In genomic region chr1:203621559-203622130, GRCh38 we compare ENCODE assay signal across 17 cellular contexts.
"Had no signal": no experiment of that assay in that cellular context is flagged by ENCODE, and none has a peak within 500 bp of the region (broad histone marks: within the 10 kb centered on the region; RNA-seq: fewer than 3 reads in every experiment).

No MANE protein-coding gene starts in this region.

- ATAC-seq: heart right ventricle; left lobe of liver; naive thymus-derived CD4-positive, alpha-beta T cell; stimulated activated naive B cell treated with anti-CD40 and anti-IgM and Interleukin-4, amounts not matched to agents 10 μg/mL and 1 μg/mL and 100 μg/mL, for 72 hours had no signal

- H3K27ac ChIP-seq: adrenal gland, colonic mucosa, heart right ventricle, skin epidermis, suprapubic skin, upper lobe of left lung had no signal

- H3K27me3 ChIP-seq: adrenal gland, colonic mucosa, heart right ventricle, suprapubic skin, upper lobe of left lung had no signal

- H3K9me3 Mint-ChIP-seq: stimulated activated naive B cell treated with anti-CD40 and anti-IgM and Interleukin-4, amounts not matched to agents 10 μg/mL and 1 μg/mL and 100 μg/mL, for 72 hours had no signal

- H3K9me3 ChIP-seq: adrenal gland, colonic mucosa, heart right ventricle, suprapubic skin, upper lobe of left lung had no signal

- H3K4me3 Mint-ChIP-seq: stimulated activated naive B cell treated with anti-CD40 and anti-IgM and Interleukin-4, amounts not matched to agents 10 μg/mL and 1 μg/mL and 100 μg/mL, for 72 hours had no signal

- H3K36me3 Mint-ChIP-seq: stimulated activated naive B cell treated with anti-CD40 and anti-IgM and Interleukin-4, amounts not matched to agents 10 μg/mL and 1 μg/mL and 100 μg/mL, for 72 hours had no signal

- H3K36me3 ChIP-seq: adrenal gland, colonic mucosa, heart right ventricle, suprapubic skin, upper lobe of left lung had no signal

- H3K4me3 ChIP-seq: adrenal gland, colonic mucosa, heart right ventricle, skin epidermis, suprapubic skin, upper lobe of left lung had no signal

- DNase-seq: activated CD4-positive, alpha-beta T cell treated with anti-CD3 and anti-CD28 coated beads for 1 hour; activated CD8-positive, alpha-beta memory T cell treated with anti-CD3 and anti-CD28 coated beads, Interleukin-2, amount 50 U/mL, for 4 hours; activated gamma-delta T cell treated with Interleukin-2 at 50 U/mL for 16 hours; adrenal gland; caudate nucleus; colonic mucosa; foreskin melanocyte; heart right ventricle; islet precursor cell; mammary epithelial cell; naive thymus-derived CD4-positive, alpha-beta T cell; stimulated activated naive B cell treated with anti-CD40 and anti-IgM and Interleukin-4, amounts not matched to agents 10 μg/mL and 1 μg/mL and 100 μg/mL, for 72 hours; upper lobe of left lung had no signal

- FAIRE-seq: endothelial cell of umbilical vein had no signal

- H3K27me3 Mint-ChIP-seq: naive thymus-derived CD4-positive, alpha-beta T cell; stimulated activated naive B cell treated with anti-CD40 and anti-IgM and Interleukin-4, amounts not matched to agents 10 μg/mL and 1 μg/mL and 100 μg/mL, for 72 hours had no signal
